Comparison of ENCODE assay signal across 17 cellular contexts in genomic region chr1:24596401-24596880, GRCh38. TPM values are rescaled to one million over a fixed set of nuclear protein-coding genes. Genes with fewer than 3 reads are reported as not detected.
DNase-seq lines count a peak whose midpoint lies in the region; ATAC-seq and TF ChIP-seq lines count a peak whose summit lies in the region.
"Had no signal": no experiment of that assay in that cellular context is flagged by ENCODE, and none has a peak within 500 bp of the region (broad histone marks: within the 10 kb centered on the region; RNA-seq: fewer than 3 reads in every experiment).

No MANE protein-coding gene starts in this region.

- H4K20me1 ChIP-seq in GM23338 (replicated peaks; ENCODE audit: insufficient read depth), result no peaks in the 10 kb centered on the region
- H4K20me1 ChIP-seq: BLaER1 had no signal

- DNase-seq in GM23338 (ENCODE audit: low spot score) (no peak), mesenteric fat pad (ENCODE audit: low spot score) (peak; percentile 22), dermis blood vessel endothelial cell (no peak)
- DNase-seq in stimulated activated CD4-positive, alpha-beta T cell treated with anti-CD3 and anti-CD28 coated beads, Interleukin-4, amount 100 ng/mL, for 24 hours, result no peak
- DNase-seq: AML-193; CD4-positive, CD25-positive, alpha-beta regulatory T cell; DMS 273 treated with DMSO at 0.1 percent for 48 hours; GOT3; H9 had no signal

- peak overlapping the region; percentile 32; the same call in 1 of the 2 replicates for H2AFZ ChIP-seq in GM23338

- peaks cover 8% of the 10 kb centered on the region for H3K27me3 Mint-ChIP-seq in GM23338 (ENCODE audit: insufficient read depth, low read depth, poor library complexity)

- no peaks in the 10 kb centered on the region for H3K36me3 Mint-ChIP-seq in GM23338 (ENCODE audit: low read depth)
- H3K36me3 Mint-ChIP-seq: CD4-positive, CD25-positive, alpha-beta regulatory T cell had no signal

- no peaks in the 10 kb centered on the region for H3K36me3 ChIP-seq in GM23338 (ENCODE audit: insufficient read depth)
- H3K36me3 ChIP-seq: BLaER1 had no signal

- no peak for TF ChIP-seq CTCF in GM23338 (conservative IDR thresholded peaks at IDR 0.05; ENCODE audit: low read depth in 2 of 2)
- TF ChIP-seq CTCF in VCaP (conservative IDR thresholded peaks at IDR 0.05), result no peak

- no peak for ATAC-seq in GM23338
- ATAC-seq in HG02981 (IDR thresholded peaks at IDR 0.05; ENCODE audit: unreplicated experiment), result no peak
- ATAC-seq: GM12878, HepG2 had no signal

- no peak overlapping the region for H3K27ac Mint-ChIP-seq in GM23338
- H3K27ac Mint-ChIP-seq: CD4-positive, CD25-positive, alpha-beta regulatory T cell; H9 had no signal

- H3K4me2 ChIP-seq in GM23338, result no peak overlapping the region
- H3K4me2 ChIP-seq: BLaER1 had no signal

- no peaks in the 10 kb centered on the region for H3F3A ChIP-seq in GM23338 (replicated peaks; ENCODE audit: low read depth)

- no peaks in the 10 kb centered on the region for H3K27me3 ChIP-seq in GM23338 (ENCODE audit: insufficient read depth)
- H3K27me3 ChIP-seq: BLaER1 had no signal

- H3K27ac ChIP-seq in GM23338 (ENCODE audit: low read depth), result no peak overlapping the region
- H3K27ac ChIP-seq in VCaP, result peak overlapping the region; percentile 56
- H3K27ac ChIP-seq: BLaER1 had no signal

- no peak overlapping the region for H3K4me3 ChIP-seq in GM23338
- H3K4me3 ChIP-seq: BLaER1, GM12878 had no signal

- H3K4me1 ChIP-seq in GM23338 (ENCODE audit: insufficient read depth), result no peaks in the 10 kb centered on the region
- H3K4me1 ChIP-seq: BLaER1 had no signal

- no peaks in the 10 kb centered on the region for H3K9me3 Mint-ChIP-seq in GM23338
- H3K9me3 Mint-ChIP-seq: H9 had no signal

- H3K79me2 ChIP-seq in GM23338 (replicated peaks; ENCODE audit: insufficient read depth), result no peaks in the 10 kb centered on the region

- no peaks in the 10 kb centered on the region for H3K9me2 ChIP-seq in GM23338 (ENCODE audit: insufficient read depth)

- no peaks in the 10 kb centered on the region for H3K4me1 Mint-ChIP-seq in GM23338
- H3K4me1 Mint-ChIP-seq: CD4-positive, CD25-positive, alpha-beta regulatory T cell had no signal

- no peak overlapping the region for H3K4me3 Mint-ChIP-seq in GM23338
- H3K4me3 Mint-ChIP-seq: CD4-positive, CD25-positive, alpha-beta regulatory T cell; H9 had no signal

TF ChIP-seq in GM23338, 12 proteins besides CTCF, POLR2A, EP300 and RAD21:
- no peak for TF ChIP-seq ZNF114 (CRISPR knock-in tag; IDR thresholded peaks at IDR 0.05)
- TF ChIP-seq JUNB (IDR thresholded peaks at IDR 0.05; ENCODE audit: unreplicated experiment), result no peak
- no peak for TF ChIP-seq EZH2phosphoT487 (IDR thresholded peaks at IDR 0.05; ENCODE audit: unreplicated experiment)

RNA-seq across cellular contexts. Expression of gene NCMAP, which starts 40.6 kb away (rescaled TPM):
- total RNA-seq in GM23338 (2014; rRNA removed; shearing (Covaris generic)), result 0.17 and 0.85 TPM in 2 replicates
- 0.12 and 0.23 TPM in 2 replicates for polyA plus RNA-seq in GM23338 (2016; fragmentation: Nextera tagmentation; extraction: Ambion mirVana)
- not detected for total RNA-seq in mesenteric fat pad
- not detected in 2 replicates for total RNA-seq in dermis blood vessel endothelial cell
- total RNA-seq: A673; CD4-positive, CD25-positive, alpha-beta regulatory T cell; Daoy; G401; GM12878 had no signal
- polyA plus RNA-seq: GM12878 had no signal

RNA-seq across cellular contexts. Expression of gene SRRM1, which starts 46.7 kb away (rescaled TPM):
- 115 and 118 TPM in 2 replicates for total RNA-seq in GM23338 (2014; rRNA removed; shearing (Covaris generic))
- polyA plus RNA-seq in GM23338 (2016; fragmentation: Nextera tagmentation; extraction: Ambion mirVana), result 649 and 666 TPM in 2 replicates
- 103 TPM for total RNA-seq in mesenteric fat pad
- total RNA-seq in dermis blood vessel endothelial cell, result 26.9 and 31.1 TPM in 2 replicates
